Comparison of ENCODE assay signal across 1 cellular context in the genomic region with DNA sequence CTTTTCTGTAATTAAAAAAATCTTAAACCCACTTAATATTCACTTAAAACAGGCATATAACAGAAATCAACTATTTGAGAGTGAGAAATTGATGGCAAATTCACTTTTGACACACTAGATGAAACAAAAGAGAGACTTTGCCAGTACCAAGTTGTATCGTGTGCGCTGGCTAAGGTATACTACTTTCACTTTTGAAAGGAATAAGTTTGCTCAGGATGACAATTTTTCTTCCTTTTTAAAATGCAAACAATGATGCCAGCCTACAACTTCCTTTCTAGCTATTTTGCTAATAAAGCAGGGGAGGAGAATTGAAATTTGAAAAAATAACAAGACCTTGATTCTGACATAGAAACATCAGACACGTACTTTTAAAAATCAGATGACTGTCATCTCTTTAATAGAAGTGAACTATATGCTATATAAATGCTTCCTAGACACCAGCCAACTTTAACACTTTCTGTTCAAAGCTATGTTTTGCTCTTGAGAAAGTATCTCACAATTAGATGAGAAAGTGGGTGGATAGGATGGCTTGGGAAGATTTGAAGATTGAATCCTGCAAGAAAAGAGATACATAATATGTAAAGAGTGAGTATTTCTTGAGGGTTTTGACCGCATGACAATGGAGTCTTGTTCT.
TF ChIP-seq lines count a peak whose summit lies in the region.

No MANE protein-coding gene starts in this region.

TF ChIP-seq in GM12878, 131 proteins besides CTCF, POLR2A, EP300 and RAD21 (continued from another document):
- TF ChIP-seq, protein P1, sequence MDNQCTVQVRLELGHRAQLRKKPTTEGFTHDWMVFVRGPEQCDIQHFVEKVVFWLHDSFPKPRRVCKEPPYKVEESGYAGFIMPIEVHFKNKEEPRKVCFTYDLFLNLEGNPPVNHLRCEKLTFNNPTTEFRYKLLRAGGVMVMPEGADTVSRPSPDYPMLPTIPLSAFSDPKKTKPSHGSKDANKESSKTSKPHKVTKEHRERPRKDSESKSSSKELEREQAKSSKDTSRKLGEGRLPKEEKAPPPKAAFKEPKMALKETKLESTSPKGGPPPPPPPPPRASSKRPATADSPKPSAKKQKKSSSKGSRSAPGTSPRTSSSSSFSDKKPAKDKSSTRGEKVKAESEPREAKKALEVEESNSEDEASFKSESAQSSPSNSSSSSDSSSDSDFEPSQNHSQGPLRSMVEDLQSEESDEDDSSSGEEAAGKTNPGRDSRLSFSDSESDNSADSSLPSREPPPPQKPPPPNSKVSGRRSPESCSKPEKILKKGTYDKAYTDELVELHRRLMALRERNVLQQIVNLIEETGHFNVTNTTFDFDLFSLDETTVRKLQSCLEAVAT (IDR thresholded peaks at IDR 0.05), result no peak
- TF ChIP-seq, protein P2, sequence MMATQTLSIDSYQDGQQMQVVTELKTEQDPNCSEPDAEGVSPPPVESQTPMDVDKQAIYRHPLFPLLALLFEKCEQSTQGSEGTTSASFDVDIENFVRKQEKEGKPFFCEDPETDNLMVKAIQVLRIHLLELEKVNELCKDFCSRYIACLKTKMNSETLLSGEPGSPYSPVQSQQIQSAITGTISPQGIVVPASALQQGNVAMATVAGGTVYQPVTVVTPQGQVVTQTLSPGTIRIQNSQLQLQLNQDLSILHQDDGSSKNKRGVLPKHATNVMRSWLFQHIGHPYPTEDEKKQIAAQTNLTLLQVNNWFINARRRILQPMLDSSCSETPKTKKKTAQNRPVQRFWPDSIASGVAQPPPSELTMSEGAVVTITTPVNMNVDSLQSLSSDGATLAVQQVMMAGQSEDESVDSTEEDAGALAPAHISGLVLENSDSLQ (IDR thresholded peaks at IDR 0.05), result no peak
- no peak for TF ChIP-seq SMC3 (IDR thresholded peaks at IDR 0.05; ENCODE audit: borderline replicate concordance, low read length)
- TF ChIP-seq NR2C1 (IDR thresholded peaks at IDR 0.05), result no peak
- no peak for TF ChIP-seq TARDBP (IDR thresholded peaks at IDR 0.05; ENCODE audit: borderline replicate concordance)
- TF ChIP-seq TCF12 (IDR thresholded peaks at IDR 0.05; ENCODE audit: low read depth, low read length), result no peak
- TF ChIP-seq MYB (IDR thresholded peaks at IDR 0.05; ENCODE audit: borderline replicate concordance, low read depth, low read length), result no peak
- TF ChIP-seq PAX8 (IDR thresholded peaks at IDR 0.05), result no peak
- TF ChIP-seq CREM (IDR thresholded peaks at IDR 0.05; ENCODE audit: low read depth), result no peak
